22 cellular contexts compared by ENCODE assay signal in the genomic region with DNA sequence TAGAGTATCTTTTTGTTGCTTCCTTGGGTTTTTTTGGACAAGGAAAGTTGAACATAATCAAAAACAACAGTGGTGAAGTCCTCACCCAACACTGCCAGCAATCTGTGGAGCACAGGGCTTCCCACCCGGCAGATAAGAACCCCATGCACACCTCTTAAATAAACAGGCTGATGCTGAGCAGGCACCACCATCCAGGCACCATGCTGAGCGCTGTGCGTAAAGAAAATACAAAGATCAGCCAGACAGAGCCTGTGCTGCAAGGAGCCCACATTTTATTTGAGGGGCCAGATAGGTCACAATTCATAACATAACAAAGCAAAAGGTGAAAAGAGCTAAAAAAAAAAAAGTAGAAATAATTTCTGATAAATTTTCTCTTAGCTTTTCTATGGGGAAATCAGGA.
"Had no signal": no experiment of that assay in that cellular context is flagged by ENCODE, and none has a peak within 500 bp of the region (broad histone marks: within the 10 kb centered on the region; RNA-seq: fewer than 3 reads in every experiment).

No MANE protein-coding gene starts in this region.

- H3K9me3 ChIP-seq: thoracic aorta had no signal

- ATAC-seq: activated CD8-positive, alpha-beta T cell treated with anti-CD3 and anti-CD28 coated beads for 36 hours; lower lobe of right lung; sciatic nerve; stimulated activated naive B cell treated with anti-CD40 and anti-IgM and Interleukin-4, amounts not matched to agents 10 μg/mL and 1 μg/mL and 100 μg/mL, for 72 hours had no signal

- H3K36me3 ChIP-seq: esophagus muscularis mucosa, lower lobe of right lung, thoracic aorta, upper lobe of left lung, WERI-Rb-1 had no signal

- H3K27me3 ChIP-seq: upper lobe of left lung had no signal

- H3K4me1 ChIP-seq: esophagus muscularis mucosa, lower lobe of right lung, upper lobe of left lung had no signal

- H3K27ac ChIP-seq: esophagus muscularis mucosa, lower lobe of right lung, thoracic aorta, upper lobe of left lung, WERI-Rb-1 had no signal

- H3K4me3 ChIP-seq: esophagus muscularis mucosa, lower lobe of right lung, thoracic aorta, upper lobe of left lung had no signal

- DNase-seq: activated CD4-positive, alpha-beta T cell treated with anti-CD3 and anti-CD28 coated beads, Interleukin-2, amount 10 ng/mL, durations not matched to agents 7 days and 5 days; activated CD4-positive, CD25-positive, alpha-beta regulatory T cell treated with anti-CD3 and anti-CD28 coated beads, Interleukin-2, amount 50 U/mL, for 72 hours; activated CD8-positive, alpha-beta T cell treated with anti-CD3 and anti-CD28 coated beads for 36 hours; activated gamma-delta T cell treated with Interleukin-2 at 50 U/mL for 16 hours; activated T-cell treated with anti-CD3 and anti-CD28 coated beads, Interleukin-2, amount 50 U/mL, for 1 hour; anterior cingulate cortex; central memory CD4-positive, alpha-beta T cell; effector memory CD4-positive, alpha-beta T cell; glutamatergic neuron; hippocampal formation; lower lobe of right lung; naive B cell; nucleus accumbens; small intestine; stimulated activated CD4-positive, alpha-beta T cell treated with anti-CD3 and anti-CD28 coated beads, Interleukin-15, amount 100 ng/mL, for 24 hours; stimulated activated CD8-positive, alpha-beta memory T cell treated with anti-CD3 and anti-CD28 coated beads, Interleukin-4, amount 100 ng/mL, for 48 hours; stimulated activated naive B cell treated with anti-CD40 and anti-IgM and Interleukin-4, amounts not matched to agents 10 μg/mL and 1 μg/mL and 100 μg/mL, for 72 hours; WERI-Rb-1 had no signal
